ENCODE assay signal across 7 cellular contexts in genomic region chr9:127972316-127972871, GRCh38. TPM values are rescaled to one million over a fixed set of nuclear protein-coding genes. Genes with fewer than 3 reads are reported as not detected.
DNase-seq lines count a peak whose midpoint lies in the region; ATAC-seq and TF ChIP-seq lines count a peak whose summit lies in the region.

No MANE protein-coding gene starts in this region.

- H3K27ac ChIP-seq in ascending aorta (peak overlapping the region; percentile 63 to 68), lower lobe of right lung (peak overlapping the region; percentile 4), substantia nigra (ENCODE audit: low read depth, low read length, poor library complexity, severe bottlenecking) (peak overlapping the region; percentile 99)

- no peak overlapping the region for H3K4me3 ChIP-seq in NT2/D1 (ENCODE audit: insufficient read length, low read depth)
- H3K4me3 ChIP-seq in ascending aorta: peak overlapping the region in 1 of 2 donors; percentile 9
- H3K4me3 ChIP-seq in lower lobe of right lung: no peak overlapping the region

- ATAC-seq in lower lobe of right lung: no peak
- ATAC-seq in HG02885 (IDR thresholded peaks at IDR 0.05; ENCODE audit: poor library complexity, unreplicated experiment): no peak

- TF ChIP-seq CTCF in ascending aorta (IDR thresholded peaks at IDR 0.05) (no peak), lower lobe of right lung (IDR thresholded peaks at IDR 0.05) (no peak)

- H3K27me3 ChIP-seq in NT2/D1 (ENCODE audit: insufficient read depth, insufficient read length): no peaks in the 10 kb centered on the region
- no peaks in the 10 kb centered on the region for H3K27me3 ChIP-seq in ascending aorta
- no peaks in the 10 kb centered on the region for H3K27me3 ChIP-seq in lower lobe of right lung (ENCODE audit: low read depth)

- peaks cover 59% of the 10 kb centered on the region for H3K4me1 ChIP-seq in NT2/D1 (ENCODE audit: insufficient read depth, insufficient read length)
- H3K4me1 ChIP-seq in ascending aorta: peaks cover 56 to 89% of the 10 kb centered on the region in 2 donors
- peaks cover 99% of the 10 kb centered on the region for H3K4me1 ChIP-seq in lower lobe of right lung

- peak overlapping the region; percentile 63 for H3K9ac ChIP-seq in NT2/D1 (ENCODE audit: insufficient read length, low read depth)

- no peak for DNase-seq in NT2/D1 (ENCODE audit: low read depth, low spot score)
- no peak for DNase-seq in ascending aorta (ENCODE audit: low spot score in 2 of 2)
- no peak for DNase-seq in lower lobe of right lung
- peak in 37 of 49 donors; percentile 41 to 87 (median 67) for DNase-seq in substantia nigra (lab: John Stamatoyannopoulos, UW)
- DNase-seq in RKO (ENCODE audit: low spot score): no peak
- DNase-seq in KG1 (lab: John Stamatoyannopoulos, UW): no peak

- no peaks in the 10 kb centered on the region for H3K9me3 ChIP-seq in NT2/D1 (ENCODE audit: insufficient read depth, low read length)
- H3K9me3 ChIP-seq in ascending aorta: no peaks in the 10 kb centered on the region
- no peaks in the 10 kb centered on the region for H3K9me3 ChIP-seq in lower lobe of right lung

- intact Hi-C loops in ascending aorta (cut with DNase I) (no loop called here), lower lobe of right lung (cut with DNase I) (no loop called here)

- H3K36me3 ChIP-seq in NT2/D1 (ENCODE audit: insufficient read depth, insufficient read length, low read length): peaks cover 25% of the 10 kb centered on the region
- no peaks in the 10 kb centered on the region for H3K36me3 ChIP-seq in ascending aorta
- H3K36me3 ChIP-seq in lower lobe of right lung: no peaks in the 10 kb centered on the region

RNA-seq across cellular contexts. Expression of gene EEIG1, which starts 8.4 kb away (rescaled TPM):
- 32.8 TPM for total RNA-seq in ascending aorta
- total RNA-seq in lower lobe of right lung: 36.0 TPM

RNA-seq across cellular contexts. Expression of gene DPM2, which starts 34.7 kb away (rescaled TPM):
- total RNA-seq in ascending aorta: 18.2 TPM
- 33.7 TPM for total RNA-seq in lower lobe of right lung

RNA-seq across cellular contexts. Expression of gene PIP5KL1, which starts 41.8 kb away (rescaled TPM):
- total RNA-seq in ascending aorta (not detected), lower lobe of right lung (11.5 TPM)

RNA-seq across cellular contexts. Expression of gene ST6GALNAC4, which starts 55.6 kb away (rescaled TPM):
- total RNA-seq in ascending aorta (134 TPM), lower lobe of right lung (45.6 TPM)

Comparison
In these comparisons a context has a peak if more than half of its experiments do, and no peak if none do; other contexts are left out.
1. DNase-seq: peak in substantia nigra (37 of 49); none in NT2/D1 (single experiment), ascending aorta (0 of 2), lower lobe of right lung (single experiment), RKO (single experiment) and KG1 (single experiment).
2. H3K27ac ChIP-seq: peak in every context shown above with its lines; median percentile 99 in substantia nigra; 66 in ascending aorta; 4 in lower lobe of right lung.
3. RNA of gene PIP5KL1, which starts 41.8 kb away (total RNA-seq): 11.5 TPM in lower lobe of right lung (single experiment); not detected in ascending aorta (single experiment); every median in the first group is over 10 times any median in the second.